In the genomic region with DNA sequence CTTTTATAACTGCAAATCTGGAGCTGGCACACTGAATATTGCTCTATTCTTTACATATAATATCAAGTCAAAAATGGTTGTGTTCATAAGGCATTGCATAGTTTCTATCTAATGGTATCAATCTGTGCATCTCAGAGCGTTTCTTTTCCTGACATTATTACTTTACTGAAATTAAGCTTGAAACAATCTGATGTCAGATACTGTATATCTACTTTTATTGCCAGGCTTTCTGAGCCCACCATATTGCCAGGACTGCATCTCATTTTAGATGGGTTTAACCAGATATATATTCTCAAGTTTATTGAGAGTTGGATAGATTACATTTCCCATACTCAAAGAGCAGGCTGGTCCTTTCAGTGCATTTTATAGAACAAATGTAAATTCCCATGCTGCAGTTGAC, we compare ENCODE assay signal across 30 cellular contexts.
"Had no signal": no experiment of that assay in that cellular context is flagged by ENCODE, and none has a peak within 500 bp of the region (broad histone marks: within the 10 kb centered on the region; RNA-seq: fewer than 3 reads in every experiment).

No MANE protein-coding gene starts in this region.

- H3K4me1 Mint-ChIP-seq: naive thymus-derived CD8-positive, alpha-beta T cell; nephron progenitor cell; neural progenitor cell; stimulated activated effector memory CD8-positive, alpha-beta T cell treated with anti-CD3 and anti-CD28 coated beads, Interleukin-12 subunit alpha, Interleukin-12 subunit beta, amount 100 ng/mL, for 72 hours; stimulated activated naive B cell treated with anti-CD40 and anti-IgM and Interleukin-4, amounts not matched to agents 10 μg/mL and 1 μg/mL and 100 μg/mL, for 72 hours had no signal

- ATAC-seq: naive thymus-derived CD8-positive, alpha-beta T cell; natural killer cell treated with Interleukin-12 subunit alpha and Interleukin-12 subunit beta and Interleukin-15 and Interleukin-18, amount 100 ng/mL, for 72 hours; psoas muscle; right cardiac atrium; right lobe of liver; stimulated activated effector memory CD8-positive, alpha-beta T cell treated with anti-CD3 and anti-CD28 coated beads, Interleukin-12 subunit alpha, Interleukin-12 subunit beta, amount 100 ng/mL, for 72 hours; stimulated activated naive B cell treated with anti-CD40 and anti-IgM and Interleukin-4, amounts not matched to agents 10 μg/mL and 1 μg/mL and 100 μg/mL, for 72 hours had no signal

- H3K4me1 ChIP-seq: neural progenitor cell, parathyroid adenoma, psoas muscle, sigmoid colon, stomach, thyroid gland, tibial nerve, upper lobe of left lung, vagina had no signal

- FAIRE-seq: small intestine, urothelium cell line had no signal

- H3K36me3 ChIP-seq: neural progenitor cell, ovary, right lobe of liver, sigmoid colon, stomach, thoracic aorta, thyroid gland, tibial nerve, upper lobe of left lung, vagina had no signal

- H3K27me3 Mint-ChIP-seq: natural killer cell treated with Interleukin-12 subunit alpha and Interleukin-12 subunit beta and Interleukin-15 and Interleukin-18, amount 100 ng/mL, for 72 hours; stimulated activated naive B cell treated with anti-CD40 and anti-IgM and Interleukin-4, amounts not matched to agents 10 μg/mL and 1 μg/mL and 100 μg/mL, for 72 hours; stimulated activated naive CD8-positive, alpha-beta T cell treated with anti-CD3 and anti-CD28 coated beads, Interleukin-15, Interleukin-2, amounts not matched to agents 100 ng/mL and 50 ng/mL, for 24 hours had no signal

- H3K27ac ChIP-seq: neural progenitor cell, ovary, parathyroid adenoma, psoas muscle, right lobe of liver, sigmoid colon, stomach, thoracic aorta, thyroid gland, tibial nerve, upper lobe of left lung, vagina had no signal

- H3K27ac Mint-ChIP-seq: naive thymus-derived CD8-positive, alpha-beta T cell; natural killer cell treated with Interleukin-12 subunit alpha and Interleukin-12 subunit beta and Interleukin-15 and Interleukin-18, amount 100 ng/mL, for 72 hours; nephron progenitor cell; neural progenitor cell; progenitor cell of endocrine pancreas; stimulated activated effector memory CD8-positive, alpha-beta T cell treated with anti-CD3 and anti-CD28 coated beads, Interleukin-12 subunit alpha, Interleukin-12 subunit beta, amount 100 ng/mL, for 72 hours; stimulated activated naive B cell treated with anti-CD40 and anti-IgM and Interleukin-4, amounts not matched to agents 10 μg/mL and 1 μg/mL and 100 μg/mL, for 72 hours; stimulated activated naive CD8-positive, alpha-beta T cell treated with anti-CD3 and anti-CD28 coated beads, Interleukin-15, Interleukin-2, amounts not matched to agents 100 ng/mL and 50 ng/mL, for 24 hours had no signal

- DNase-seq: naive thymus-derived CD8-positive, alpha-beta T cell; nephron progenitor cell; occipital lobe; ovary; posterior cingulate gyrus; psoas muscle; right cardiac atrium; right lobe of liver; sigmoid colon; small intestine; stimulated activated CD4-positive, alpha-beta T cell treated with anti-CD3 and anti-CD28 coated beads, Interleukin-15, amount 100 ng/mL, for 24 hours; stimulated activated CD4-positive, alpha-beta T cell treated with anti-CD3 and anti-CD28 coated beads, Interleukin-2, amount 100 ng/mL, for 24 hours; stimulated activated CD4-positive, alpha-beta T cell treated with anti-CD3 and anti-CD28 coated beads, Interleukin-2, amount 100 ng/mL, for 48 hours; stimulated activated CD4-positive, alpha-beta T cell treated with anti-CD3 and anti-CD28 coated beads, Interleukin-4, amount 100 ng/mL, for 24 hours; stimulated activated naive B cell treated with anti-CD40 and anti-IgM and Interleukin-4, amounts not matched to agents 10 μg/mL and 1 μg/mL and 100 μg/mL, for 72 hours; stimulated activated naive CD4-positive, alpha-beta T cell treated with Interleukin-2 at 50 U/mL for 16 hours; stomach; thyroid gland; trophoblast cell; upper lobe of left lung had no signal

- H2AFZ ChIP-seq: neural progenitor cell, parathyroid adenoma had no signal

- H3K9ac ChIP-seq: neural progenitor cell, parathyroid adenoma had no signal

- H3K79me2 ChIP-seq: parathyroid adenoma had no signal

- H3K27me3 ChIP-seq: neural progenitor cell, ovary, right lobe of liver, sigmoid colon, stomach, thyroid gland, tibial nerve, upper lobe of left lung, vagina had no signal

- H3K4me3 ChIP-seq: neural progenitor cell, ovary, psoas muscle, right lobe of liver, sigmoid colon, stomach, thoracic aorta, thyroid gland, tibial nerve, upper lobe of left lung, vagina had no signal

- H3K4me2 ChIP-seq: neural progenitor cell had no signal

- H3K9me3 Mint-ChIP-seq: nephron progenitor cell; neural progenitor cell; stimulated activated naive CD8-positive, alpha-beta T cell treated with anti-CD3 and anti-CD28 coated beads, Interleukin-15, Interleukin-2, amounts not matched to agents 100 ng/mL and 50 ng/mL, for 24 hours had no signal

- H3K36me3 Mint-ChIP-seq: naive thymus-derived CD8-positive, alpha-beta T cell; natural killer cell treated with Interleukin-12 subunit alpha and Interleukin-12 subunit beta and Interleukin-15 and Interleukin-18, amount 100 ng/mL, for 72 hours; neural progenitor cell; stimulated activated effector memory CD8-positive, alpha-beta T cell treated with anti-CD3 and anti-CD28 coated beads, Interleukin-12 subunit alpha, Interleukin-12 subunit beta, amount 100 ng/mL, for 72 hours; stimulated activated naive B cell treated with anti-CD40 and anti-IgM and Interleukin-4, amounts not matched to agents 10 μg/mL and 1 μg/mL and 100 μg/mL, for 72 hours had no signal

- H3K4me3 Mint-ChIP-seq: naive thymus-derived CD8-positive, alpha-beta T cell; natural killer cell treated with Interleukin-12 subunit alpha and Interleukin-12 subunit beta and Interleukin-15 and Interleukin-18, amount 100 ng/mL, for 72 hours; nephron progenitor cell; neural progenitor cell; stimulated activated effector memory CD8-positive, alpha-beta T cell treated with anti-CD3 and anti-CD28 coated beads, Interleukin-12 subunit alpha, Interleukin-12 subunit beta, amount 100 ng/mL, for 72 hours; stimulated activated naive B cell treated with anti-CD40 and anti-IgM and Interleukin-4, amounts not matched to agents 10 μg/mL and 1 μg/mL and 100 μg/mL, for 72 hours; stimulated activated naive CD8-positive, alpha-beta T cell treated with anti-CD3 and anti-CD28 coated beads, Interleukin-15, Interleukin-2, amounts not matched to agents 100 ng/mL and 50 ng/mL, for 24 hours had no signal

- H3K9me3 ChIP-seq: ovary, psoas muscle, right lobe of liver, sigmoid colon, stomach, thoracic aorta, thyroid gland, tibial nerve, upper lobe of left lung, vagina had no signal
